ENCODE assay signal across 8 cellular contexts in genomic region chr10:103069453-103070331, GRCh38.
A peak's percentile ranks its signal among the peaks of the same experiment; 100 is the strongest.
DNase-seq lines count a peak whose midpoint lies in the region; ATAC-seq, FAIRE-seq and TF ChIP-seq lines count a peak whose summit lies in the region.

No MANE protein-coding gene starts in this region.

- peak; percentile 64 for ATAC-seq in HG03432 (IDR thresholded peaks at IDR 0.05; ENCODE audit: unreplicated experiment)

- POLR2A ChIA-PET in A673 (lab: Charles Lee; ENCODE audit: low non-redundant PET): no interaction called here

- DNase-seq in A673 (ENCODE audit: low spot score): peak; percentile 56
- peak; percentile 68 for DNase-seq in GM13976 (ENCODE audit: low spot score)
- peak; percentile 37 for DNase-seq in RCC 7860 (ENCODE audit: low spot score)
- peak; percentile 49 for DNase-seq in activated T-helper 9 cell treated with anti-CD3 and anti-CD28 coated beads, Interleukin-2, amount 50 U/mL, for 16 hours (ENCODE audit: low read depth)
- peak; percentile 64 for DNase-seq in germinal center (ENCODE audit: low spot score)
- DNase-seq in prostate gland (ENCODE audit: low spot score): peak; percentile 73
- DNase-seq in pons (ENCODE audit: low spot score): no peak

- WGBS in prostate gland: 30% methylated on average over 15 of the region's 16 CpGs

- in situ Hi-C loops in GM13976 (cut with MboI; ENCODE audit: low sequenced_read_pairs, unreplicated experiment): no loop called here

- H3K4me1 ChIP-seq in A673 (ENCODE audit: insufficient read depth, low read length, poor library complexity, severe bottlenecking) (no peaks in the 10 kb centered on the region), prostate gland (replicated peaks) (no peaks in the 10 kb centered on the region)

- TF ChIP-seq CTCF in A673 (conservative IDR thresholded peaks at IDR 0.05; ENCODE audit: low read depth, low read length): peak; percentile 73
- TF ChIP-seq CTCF in GM13976 (IDR thresholded peaks at IDR 0.05; ENCODE audit: borderline replicate concordance, control extremely low read depth, extremely low read depth, insufficient read depth, missing control alignments): peak; percentile 53
- peak; percentile 38 to 90 (median 87) for TF ChIP-seq CTCF in prostate gland (IDR thresholded peaks at IDR 0.05)

- H3K4me3 ChIP-seq in A673 (ENCODE audit: low read depth, low read length, poor library complexity, severe bottlenecking) (no peak overlapping the region), prostate gland (no peak overlapping the region)

- no peaks in the 10 kb centered on the region for H3K36me3 ChIP-seq in A673 (ENCODE audit: insufficient read depth, low read length, poor library complexity, severe bottlenecking)
- no peaks in the 10 kb centered on the region for H3K36me3 ChIP-seq in prostate gland

- no TSS peak for BruUV-seq in A673 (replicated peaks; lab: Mats Ljungman, UMichigan)

- no peak overlapping the region for H3K27ac ChIP-seq in A673 (ENCODE audit: low read depth, low read length, poor library complexity, severe bottlenecking)
- H3K27ac ChIP-seq in prostate gland: no peak overlapping the region

- no peak for TF ChIP-seq POLR2A in prostate gland (IDR thresholded peaks at IDR 0.05)

- H3K27me3 ChIP-seq in A673 (replicated peaks; ENCODE audit: insufficient read depth, low read depth, low read length, poor library complexity) (no peaks in the 10 kb centered on the region), prostate gland (replicated peaks; ENCODE audit: insufficient read depth) (no peaks in the 10 kb centered on the region)

- H3K9me3 ChIP-seq in A673 (ENCODE audit: low read depth, low read length, poor library complexity, severe bottlenecking): no peaks in the 10 kb centered on the region
- H3K9me3 ChIP-seq in prostate gland: no peaks in the 10 kb centered on the region

- intact Hi-C loops in A673 (cut with micrococcal nuclease; ENCODE audit: unreplicated experiment) (loop anchor here (1.0 to 10.0 kb wide), 4 partner anchors 152 to 345 kb away; no protein-coding TSS in a partner anchor), prostate gland (cut with DNase I) (loop anchor here (2.0 to 10.0 kb wide), 4 partner anchors 151 to 345 kb away; partner anchors contain the start of genes CNNM2, CYP17A1 and RPEL1)

- FAIRE-seq in RCC 7860 (lab: Jason Lieb, UNC): no peak

- CTCF ChIA-PET in A673 (lab: Charles Lee): interaction anchor here (1.2 kb wide), 1 partner anchor 152 kb away, joined by 5 read pairs; the partner anchor contains the start of gene CNNM2
